In genomic region chr22:16781074-16781763, GRCh38 we compare ENCODE assay signal across 1 cellular context.
TF ChIP-seq lines count a peak whose summit lies in the region.

No MANE protein-coding gene starts in this region.

TF ChIP-seq in K562, 482 proteins besides CTCF, POLR2A, EP300 and RAD21 (continues in another document):
- TF ChIP-seq MEF2D (tag; conservative IDR thresholded peaks at IDR 0.05; ENCODE audit: low read depth) (0 out of 2 replicates have a peak, but pooled peaks have one; percentile 12), ATF7 (IDR thresholded peaks at IDR 0.05) (peak; percentile 41; the same call in 1 of the 2 replicates), ZC3H8 (IDR thresholded peaks at IDR 0.05) (no peak), PCBP2 (IDR thresholded peaks at IDR 0.05; ENCODE audit: low read depth, low read length, poor library complexity, severe bottlenecking) (no peak), HDAC2 (IDR thresholded peaks at IDR 0.05) (0 out of 2 replicates have a peak, but pooled peaks have one; percentile 33), SUPT5H (IDR thresholded peaks at IDR 0.05) (no peak), DDX20 (tag; IDR thresholded peaks at IDR 0.05; ENCODE audit: low read depth) (no peak), ZNF609 (CRISPR knock-in tag; IDR thresholded peaks at IDR 0.05; ENCODE audit: borderline replicate concordance) (no peak), SMARCB1 (IDR thresholded peaks at IDR 0.05; ENCODE audit: insufficient read length, low read depth) (no peak), TCF3 (CRISPR knock-in tag; IDR thresholded peaks at IDR 0.05) (0 out of 2 replicates have a peak, but pooled peaks have one; percentile 11), BMI1 (IDR thresholded peaks at IDR 0.05; ENCODE audit: low read length) (no peak), MCM3 (IDR thresholded peaks at IDR 0.05) (no peak), GABPB2 (CRISPR knock-in tag; conservative IDR thresholded peaks at IDR 0.05) (no peak), ZNF511 (CRISPR knock-in tag; IDR thresholded peaks at IDR 0.05) (no peak), MAFF (IDR thresholded peaks at IDR 0.05; ENCODE audit: low read length) (peak; percentile 12), POU5F1 (IDR thresholded peaks at IDR 0.05; ENCODE audit: borderline replicate concordance, low read depth, low read length, partially characterized antibody) (no peak), MTA2 (IDR thresholded peaks at IDR 0.05; ENCODE audit: low read depth) (no peak), PATZ1 (CRISPR knock-in tag; IDR thresholded peaks at IDR 0.05; ENCODE audit: borderline replicate concordance) (no peak), CTCFL (IDR thresholded peaks at IDR 0.05; ENCODE audit: borderline replicate concordance, insufficient read depth, low read depth, low read length, poor library complexity, severe bottlenecking) (no peak), ZNF232 (CRISPR knock-in tag; IDR thresholded peaks at IDR 0.05) (no peak), ZNF324 (CRISPR knock-in tag; IDR thresholded peaks at IDR 0.05) (no peak), ZNF717 (CRISPR knock-in tag; IDR thresholded peaks at IDR 0.05) (no peak), SP2 (IDR thresholded peaks at IDR 0.05; ENCODE audit: extremely low read depth, low read depth, low read length, poor library complexity, severe bottlenecking) (no peak), THRAP3 (IDR thresholded peaks at IDR 0.05; ENCODE audit: borderline replicate concordance) (no peak), HNRNPLL (IDR thresholded peaks at IDR 0.05; ENCODE audit: low read depth, low read length, poor library complexity, severe bottlenecking) (no peak), NFIX (CRISPR knock-in tag; IDR thresholded peaks at IDR 0.05; ENCODE audit: low read depth) (no peak), ZSCAN32 (CRISPR knock-in tag; IDR thresholded peaks at IDR 0.05) (no peak), HDGF (IDR thresholded peaks at IDR 0.05) (0 out of 2 replicates have a peak, but pooled peaks have one; percentile 15), RBM25 (IDR thresholded peaks at IDR 0.05; ENCODE audit: low read depth, low read length, severe bottlenecking) (peak; percentile 27), JUNB (CRISPR knock-in tag; conservative IDR thresholded peaks at IDR 0.05) (peak; percentile 40; the same call in 1 of the 2 replicates), TBP (optimal IDR thresholded peaks at IDR 0.05; ENCODE audit: low read depth, low read length) (no peak), TRIM24 (IDR thresholded peaks at IDR 0.05) (no peak), RHOXF2B (CRISPR knock-in tag; conservative IDR thresholded peaks at IDR 0.05) (0 out of 2 replicates have a peak, but pooled peaks have one; percentile 2), ZNF197 (CRISPR knock-in tag; IDR thresholded peaks at IDR 0.05; ENCODE audit: low read depth) (no peak), MYBL2 (IDR thresholded peaks at IDR 0.05; ENCODE audit: low read depth) (no peak), MYBL2 (CRISPR knock-in tag; IDR thresholded peaks at IDR 0.05; ENCODE audit: borderline replicate concordance) (0 out of 2 replicates have a peak, but pooled peaks have one; percentile 53), NR0B1 (IDR thresholded peaks at IDR 0.05; ENCODE audit: partially characterized antibody) (no peak), ELF2 (CRISPR knock-in tag; IDR thresholded peaks at IDR 0.05) (no peak), EHMT2 (IDR thresholded peaks at IDR 0.05) (peak; percentile 26; the same call in 1 of the 2 replicates), GMEB1 (CRISPR knock-in tag; IDR thresholded peaks at IDR 0.05) (no peak; the same call in 1 of the 2 replicates), PHF21A (IDR thresholded peaks at IDR 0.05; ENCODE audit: borderline replicate concordance, low read depth) (no peak), FIP1L1 (IDR thresholded peaks at IDR 0.05; ENCODE audit: low read depth, low read length, poor library complexity, severe bottlenecking) (no peak), ZNF174 (CRISPR knock-in tag; IDR thresholded peaks at IDR 0.05) (no peak), ZNF780A (CRISPR knock-in tag; IDR thresholded peaks at IDR 0.05) (no peak), ZNF79 (CRISPR knock-in tag; IDR thresholded peaks at IDR 0.05; ENCODE audit: low read depth) (no peak), CEBPG (CRISPR knock-in tag; IDR thresholded peaks at IDR 0.05) (no peak), CEBPG (tag; conservative IDR thresholded peaks at IDR 0.05 in 1 of 2, IDR thresholded peaks at IDR 0.05 in 1 of 2) (no peak), ZNF589 (CRISPR knock-in tag; IDR thresholded peaks at IDR 0.05; ENCODE audit: low read depth) (no peak), JUND (IDR thresholded peaks at IDR 0.05; ENCODE audit: borderline replicate concordance, low read depth, low read length) (peak; percentile 96), JUND (tag; IDR thresholded peaks at IDR 0.05; ENCODE audit: borderline replicate concordance, low read depth, low read length) (peak; percentile 98), HIVEP1 (CRISPR knock-in tag; IDR thresholded peaks at IDR 0.05) (no peak), ZNF507 (tag; conservative IDR thresholded peaks at IDR 0.05) (no peak), ZFP91 (CRISPR knock-in tag; IDR thresholded peaks at IDR 0.05) (no peak), BDP1 (IDR thresholded peaks at IDR 0.05; ENCODE audit: insufficient read depth, insufficient read length) (no peak), ELK1 (CRISPR knock-in tag; IDR thresholded peaks at IDR 0.05) (no peak), GTF2A2 (tag; IDR thresholded peaks at IDR 0.05) (no peak), RCOR1 (IDR thresholded peaks at IDR 0.05; ENCODE audit: borderline replicate concordance in 1 of 2, low read depth in 2 of 2, low read length in 2 of 2) (peak in 1 of 2 experiments; percentile 58; a peak in 1 of 4 replicates), EZH2 (IDR thresholded peaks at IDR 0.05; ENCODE audit: borderline replicate concordance, low read depth, low read length) (no peak), CREB1 (IDR thresholded peaks at IDR 0.05) (no peak), CREB1 (CRISPR knock-in tag; IDR thresholded peaks at IDR 0.05) (no peak), CXXC5 (CRISPR knock-in tag; IDR thresholded peaks at IDR 0.05) (no peak), FOS (IDR thresholded peaks at IDR 0.05; ENCODE audit: extremely low read depth, insufficient read length) (no peak), NONO (IDR thresholded peaks at IDR 0.05; ENCODE audit: low read depth in 2 of 2, low read length in 1 of 2) (no peak), ZNF584 (CRISPR knock-in tag; IDR thresholded peaks at IDR 0.05; ENCODE audit: low read depth) (no peak)
